In genomic region chr21:44914176-44914874, GRCh38 we compare ENCODE assay signal across 8 cellular contexts. TPM values are rescaled to one million over a fixed set of nuclear protein-coding genes. Genes with fewer than 3 reads are reported as not detected.
DNase-seq lines count a peak whose midpoint lies in the region; ATAC-seq and TF ChIP-seq lines count a peak whose summit lies in the region.

No MANE protein-coding gene starts in this region.

- H3K9me3 ChIP-seq in SK-N-MC (ENCODE audit: low read depth, low read length): no peaks in the 10 kb centered on the region
- H3K9me3 ChIP-seq in effector memory CD4-positive, alpha-beta T cell (ENCODE audit: control insufficient read depth, low read length): no peaks in the 10 kb centered on the region
- no peaks in the 10 kb centered on the region for H3K9me3 ChIP-seq in thoracic aorta
- no peaks in the 10 kb centered on the region for H3K9me3 ChIP-seq in neural progenitor cell (ENCODE audit: low read depth)

- H3K4me1 Mint-ChIP-seq in activated CD4-positive, alpha-beta T cell treated with anti-CD3 and anti-CD28 coated beads for 36 hours: peaks cover 85% of the 10 kb centered on the region
- peaks cover 2% of the 10 kb centered on the region for H3K4me1 Mint-ChIP-seq in neural progenitor cell

- TF ChIP-seq CTCF in thoracic aorta (IDR thresholded peaks at IDR 0.05): no peak
- TF ChIP-seq CTCF in neural progenitor cell (IDR thresholded peaks at IDR 0.05): no peak

- H3K27ac ChIP-seq in SK-N-MC (peak overlapping the region; percentile 70; the same call in 1 of the 2 replicates), thoracic aorta (no peak overlapping the region), neural progenitor cell (no peak overlapping the region)
- peak overlapping the region; percentile 74 for H3K27ac ChIP-seq in effector memory CD4-positive, alpha-beta T cell (ENCODE audit: insufficient read depth, low read length, poor library complexity, severe bottlenecking)

- no peak overlapping the region for H3K9ac ChIP-seq in SK-N-MC (ENCODE audit: insufficient read length)
- H3K9ac ChIP-seq in neural progenitor cell: no peak overlapping the region

- no peak overlapping the region for H3K4me3 ChIP-seq in SK-N-MC
- H3K4me3 ChIP-seq in effector memory CD4-positive, alpha-beta T cell (ENCODE audit: insufficient read depth, low read depth, low read length, poor library complexity, severe bottlenecking): peak overlapping the region; percentile 44
- H3K4me3 ChIP-seq in thoracic aorta: peak overlapping the region; percentile 4
- no peak overlapping the region for H3K4me3 ChIP-seq in neural progenitor cell

- intact Hi-C loops in activated CD4-positive, alpha-beta T cell treated with anti-CD3 and anti-CD28 coated beads for 36 hours (cut with DNase I, micrococcal nuclease): loop anchor here (1.0 to 5.0 kb wide), 3 partner anchors 13 to 37 kb away; no protein-coding TSS in a partner anchor

- peak overlapping the region; percentile 63 for H3K4me3 Mint-ChIP-seq in activated CD4-positive, alpha-beta T cell treated with anti-CD3 and anti-CD28 coated beads for 36 hours
- no peak overlapping the region for H3K4me3 Mint-ChIP-seq in neural progenitor cell

- CTCF ChIA-PET in activated CD4-positive, alpha-beta T cell treated with anti-CD3 and anti-CD28 coated beads for 36 hours (lab: Charles Lee): interaction anchor here (0.6 to 3.2 kb wide), 14 partner anchors 13 to 121 kb away, joined by 3 to 24 read pairs (median 3); partner anchors contain the start of gene SLX9

- no peaks in the 10 kb centered on the region for H3K36me3 ChIP-seq in SK-N-MC (ENCODE audit: insufficient read depth, low read length)
- peaks cover 10% of the 10 kb centered on the region for H3K36me3 ChIP-seq in effector memory CD4-positive, alpha-beta T cell (ENCODE audit: control insufficient read depth, insufficient read depth, low read length)
- no peaks in the 10 kb centered on the region for H3K36me3 ChIP-seq in thoracic aorta
- H3K36me3 ChIP-seq in neural progenitor cell: no peaks in the 10 kb centered on the region

- no peaks in the 10 kb centered on the region for H3K9me3 Mint-ChIP-seq in activated CD4-positive, alpha-beta T cell treated with anti-CD3 and anti-CD28 coated beads for 36 hours (ENCODE audit: low read depth)
- no peaks in the 10 kb centered on the region for H3K9me3 Mint-ChIP-seq in neural progenitor cell

- no peaks in the 10 kb centered on the region for H3K27me3 ChIP-seq in effector memory CD4-positive, alpha-beta T cell (replicated peaks; ENCODE audit: control insufficient read depth, insufficient read depth, low read length, poor library complexity, severe bottlenecking)
- H3K27me3 ChIP-seq in thoracic aorta (replicated peaks; ENCODE audit: insufficient read depth): no peaks in the 10 kb centered on the region
- H3K27me3 ChIP-seq in neural progenitor cell: peaks cover 23% of the 10 kb centered on the region

- H3K4me2 ChIP-seq in neural progenitor cell: no peak overlapping the region

- POLR2A ChIA-PET in activated CD4-positive, alpha-beta T cell treated with anti-CD3 and anti-CD28 coated beads for 36 hours (lab: Charles Lee): interaction anchor here (0.9 to 1.0 kb wide), 2 partner anchors 13 to 42 kb away, joined by 3 read pairs; no protein-coding TSS in a partner anchor

- H2AFZ ChIP-seq in neural progenitor cell (replicated peaks): no peak overlapping the region

- DNase-seq in activated CD4-positive, alpha-beta T cell treated with anti-CD3 and anti-CD28 coated beads for 36 hours: peak; percentile 78
- DNase-seq in activated CD4-positive, alpha-beta T cell treated with anti-CD3 and anti-CD28 coated beads for 1 hour: no peak
- DNase-seq in SK-N-MC (ENCODE audit: low read depth, low spot score): no peak
- peak; percentile 36 to 41 (median 37) for DNase-seq in effector memory CD4-positive, alpha-beta T cell
- DNase-seq in thoracic aorta (ENCODE audit: low spot score): no peak
- DNase-seq in neural progenitor cell (ENCODE audit: low spot score): no peak
- DNase-seq in NCI-H1092 treated with DMSO at 0.1 percent for 48 hours (lab: John Stamatoyannopoulos, UW): no peak
- DNase-seq in NCI-H146 (lab: John Stamatoyannopoulos, UW): no peak

- H3K27me3 Mint-ChIP-seq in activated CD4-positive, alpha-beta T cell treated with anti-CD3 and anti-CD28 coated beads for 36 hours: no peaks in the 10 kb centered on the region
- peaks cover 10% of the 10 kb centered on the region for H3K27me3 Mint-ChIP-seq in neural progenitor cell (ENCODE audit: insufficient read depth, low read depth)

- H3K36me3 Mint-ChIP-seq in activated CD4-positive, alpha-beta T cell treated with anti-CD3 and anti-CD28 coated beads for 36 hours (ENCODE audit: low read depth): peaks cover 36% of the 10 kb centered on the region
- no peaks in the 10 kb centered on the region for H3K36me3 Mint-ChIP-seq in neural progenitor cell

- no peaks in the 10 kb centered on the region for H3F3A ChIP-seq in neural progenitor cell (ENCODE audit: low read depth)

- H3K27ac Mint-ChIP-seq in activated CD4-positive, alpha-beta T cell treated with anti-CD3 and anti-CD28 coated beads for 36 hours: peak overlapping the region; percentile 87
- H3K27ac Mint-ChIP-seq in neural progenitor cell: no peak overlapping the region

- H3K4me1 ChIP-seq in effector memory CD4-positive, alpha-beta T cell (ENCODE audit: control insufficient read depth, insufficient read depth, low read length, poor library complexity, severe bottlenecking): peaks cover 81% of the 10 kb centered on the region
- H3K4me1 ChIP-seq in thoracic aorta (ENCODE audit: control insufficient read depth in 1 of 2, low read depth in 2 of 2): peaks cover 12 to 14% of the 10 kb centered on the region in 2 donors
- H3K4me1 ChIP-seq in neural progenitor cell: no peaks in the 10 kb centered on the region

- ATAC-seq in activated CD4-positive, alpha-beta T cell treated with anti-CD3 and anti-CD28 coated beads for 36 hours: peak; percentile 57
- no peak for ATAC-seq in thoracic aorta (ENCODE audit: insufficient number of reproducible peaks, low FRiP score, low read depth)

- H3K79me2 ChIP-seq in neural progenitor cell (ENCODE audit: low read depth): no peaks in the 10 kb centered on the region

- no peaks in the 10 kb centered on the region for H4K20me1 ChIP-seq in neural progenitor cell (ENCODE audit: low read depth)

RNA-seq across cellular contexts. Expression of gene ITGB2, which starts 6.4 kb away (rescaled TPM):
- 100 to 1,000 TPM; 217 to 250 TPM for total RNA-seq in activated CD4-positive, alpha-beta T cell treated with anti-CD3 and anti-CD28 coated beads for 36 hours
- total RNA-seq in thoracic aorta (100 to 1,000 TPM; 161 to 166 TPM), neural progenitor cell (ENCODE audit: low replicate concordance) (0.09 TPM in 1 of 2 replicates, not detected in the other)

RNA-seq across cellular contexts. Expression of gene SLX9, which starts 25.5 kb away (rescaled TPM):
- 10 to 100 TPM; 60.8 to 68.8 TPM for total RNA-seq in activated CD4-positive, alpha-beta T cell treated with anti-CD3 and anti-CD28 coated beads for 36 hours
- 10 to 100 TPM in 1 of 2 donors, 1 to 10 TPM in 1; 5.9 to 10.6 TPM for total RNA-seq in thoracic aorta
- 4.7 and 17.1 TPM in 2 replicates for total RNA-seq in neural progenitor cell (ENCODE audit: low replicate concordance)

RNA-seq across cellular contexts. Expression of gene PTTG1IP, which starts 40.8 kb away (rescaled TPM):
- 10 to 100 TPM; 34.8 to 44.3 TPM for total RNA-seq in activated CD4-positive, alpha-beta T cell treated with anti-CD3 and anti-CD28 coated beads for 36 hours
- total RNA-seq in thoracic aorta (100 to 1,000 TPM; 301 to 351 TPM), neural progenitor cell (ENCODE audit: low replicate concordance) (162 and 192 TPM in 2 replicates)

Comparison
In these comparisons a context has a peak if more than half of its experiments do, and no peak if none do; other contexts are left out.
1. DNase-seq: peak in activated CD4-positive, alpha-beta T cell treated with anti-CD3 and anti-CD28 coated beads for 36 hours (single experiment) and effector memory CD4-positive, alpha-beta T cell (3 of 3); none in activated CD4-positive, alpha-beta T cell treated with anti-CD3 and anti-CD28 coated beads for 1 hour (single experiment), SK-N-MC (single experiment), thoracic aorta (single experiment), neural progenitor cell (single experiment), NCI-H1092 treated with DMSO at 0.1 percent for 48 hours (single experiment) and NCI-H146 (single experiment).
2. H3K27ac ChIP-seq: peak in SK-N-MC (single experiment) and effector memory CD4-positive, alpha-beta T cell (single experiment); none in thoracic aorta (0 of 2) and neural progenitor cell (single experiment).
3. H3K4me3 ChIP-seq: peak in effector memory CD4-positive, alpha-beta T cell (single experiment) and thoracic aorta (single experiment); none in SK-N-MC (single experiment) and neural progenitor cell (single experiment).
4. RNA of gene ITGB2, which starts 6.4 kb away (total RNA-seq): 217 to 250 TPM in activated CD4-positive, alpha-beta T cell treated with anti-CD3 and anti-CD28 coated beads for 36 hours and 161 to 166 TPM in thoracic aorta; 0.09 TPM in neural progenitor cell; every median in the first group is over 100 times any median in the second.